Comparison of ENCODE assay signal across 8 cellular contexts in genomic region chr5:78008356-78008967, GRCh38.
DNase-seq lines count a peak whose midpoint lies in the region; ATAC-seq and TF ChIP-seq lines count a peak whose summit lies in the region.

No MANE protein-coding gene starts in this region.

- no peaks in the 10 kb centered on the region for H4K20me1 ChIP-seq in KMS-11 (ENCODE audit: insufficient read depth)
- H4K20me1 ChIP-seq in fibroblast of lung (ENCODE audit: control insufficient read depth, extremely low read depth, insufficient read depth, low read length): no peaks in the 10 kb centered on the region

- no peaks in the 10 kb centered on the region for H3K36me3 ChIP-seq in KMS-11 (ENCODE audit: insufficient read depth)
- H3K36me3 ChIP-seq in RWPE2 (ENCODE audit: low read depth): peaks cover under 1% of the 10 kb centered on the region; the same call in 1 of the 2 replicates
- no peaks in the 10 kb centered on the region for H3K36me3 ChIP-seq in fibroblast of lung (ENCODE audit: control insufficient read depth, insufficient read depth, low read length)
- no peaks in the 10 kb centered on the region for H3K36me3 ChIP-seq in psoas muscle (ENCODE audit: insufficient read depth in 1 of 2, low read depth in 1 of 2)

- ATAC-seq in RWPE2 (ENCODE audit: low read depth) (peak; percentile 78), psoas muscle (peak in 1 of 4 donors; percentile 48)

- intact Hi-C loops in psoas muscle (cut with DNase I): loop anchor here (2.0 to 10.0 kb wide), 3 partner anchors 362 to 444 kb away; no protein-coding TSS in a partner anchor

- peaks cover 20% of the 10 kb centered on the region for H3K4me1 ChIP-seq in KMS-11 (ENCODE audit: low read depth, poor library complexity, severe bottlenecking)
- no peaks in the 10 kb centered on the region for H3K4me1 ChIP-seq in RWPE2 (ENCODE audit: insufficient read depth, poor library complexity, severe bottlenecking)
- H3K4me1 ChIP-seq in fibroblast of lung (ENCODE audit: control insufficient read depth, extremely low read depth, insufficient read depth, low read length): peaks cover 6% of the 10 kb centered on the region
- no peaks in the 10 kb centered on the region for H3K4me1 ChIP-seq in psoas muscle

- H3K4me3 ChIP-seq in KMS-11 (IDR thresholded peaks at IDR 0.05; ENCODE audit: insufficient read depth, low read depth, low read length) (no peak overlapping the region), RWPE2 (ENCODE audit: severe bottlenecking) (no peak overlapping the region), fibroblast of lung (replicated peaks in 1 of 4; ENCODE audit: control extremely low read depth in 1 of 4, insufficient read depth in 1 of 4, low read depth in 3 of 4, low read length in 4 of 4) (no peak overlapping the region), psoas muscle (no peak overlapping the region)

- peak; percentile 91 for TF ChIP-seq CTCF in KMS-11 (conservative IDR thresholded peaks at IDR 0.05; ENCODE audit: low read depth, low read length)
- peak; percentile 99 for TF ChIP-seq CTCF in RWPE2 (IDR thresholded peaks at IDR 0.05; ENCODE audit: poor library complexity, severe bottlenecking)
- peak; percentile 83 to 87 for TF ChIP-seq CTCF in fibroblast of lung (conservative IDR thresholded peaks at IDR 0.05 in 1 of 2, IDR thresholded peaks at IDR 0.05 in 1 of 2; ENCODE audit: low read depth in 1 of 2, low read length in 2 of 2)
- peak; percentile 71 for TF ChIP-seq CTCF in psoas muscle (IDR thresholded peaks at IDR 0.05)

- H3K4me2 ChIP-seq in KMS-11 (no peak overlapping the region), fibroblast of lung (ENCODE audit: extremely low read depth, insufficient read depth, low read length) (no peak overlapping the region)

- H2AFZ ChIP-seq in KMS-11 (ENCODE audit: low read depth): no peak overlapping the region
- no peak overlapping the region for H2AFZ ChIP-seq in fibroblast of lung (ENCODE audit: low read length)

- H3K79me2 ChIP-seq in KMS-11 (ENCODE audit: insufficient read depth, low read depth) (no peaks in the 10 kb centered on the region), fibroblast of lung (ENCODE audit: control insufficient read depth, insufficient read depth, low read length) (no peaks in the 10 kb centered on the region)

- WGBS in psoas muscle, 3 donors: 39 to 76% (median 41%) methylated on average over 1 of the region's 1 CpG

- H3K27me3 ChIP-seq in KMS-11 (ENCODE audit: insufficient read depth, low read depth) (no peaks in the 10 kb centered on the region), RWPE2 (ENCODE audit: insufficient read depth, poor library complexity, severe bottlenecking) (no peaks in the 10 kb centered on the region), fibroblast of lung (ENCODE audit: control insufficient read depth, insufficient read depth, low read length) (no peaks in the 10 kb centered on the region), psoas muscle (ENCODE audit: insufficient read depth in 3 of 3, low read length in 2 of 3) (no peaks in the 10 kb centered on the region)

- H3K27ac ChIP-seq in KMS-11 (no peak overlapping the region), RWPE2 (ENCODE audit: poor library complexity, severe bottlenecking) (no peak overlapping the region), fibroblast of lung (ENCODE audit: insufficient read depth, low read length) (no peak overlapping the region), psoas muscle (no peak overlapping the region)

- H3K9ac ChIP-seq in KMS-11 (no peak overlapping the region), fibroblast of lung (ENCODE audit: insufficient read depth, low read length) (no peak overlapping the region)

- DNase-seq in Daoy (ENCODE audit: low read depth): peak; percentile 29
- DNase-seq in RWPE2 (ENCODE audit: low spot score): no peak
- DNase-seq in fibroblast of lung (ENCODE audit: low read depth in 2 of 2): peak; percentile 32 to 68
- no peak for DNase-seq in psoas muscle
- DNase-seq in germinal center (ENCODE audit: low spot score): no peak
- DNase-seq in activated T-cell treated with anti-CD3 and anti-CD28 coated beads, Interleukin-2, amount 50 U/mL, for 1 hour: no peak
- DNase-seq in UCSD-AML1 (lab: John Stamatoyannopoulos, UW; ENCODE audit: unreplicated experiment): no peak

- H3K9me3 ChIP-seq in RWPE2 (ENCODE audit: severe bottlenecking): no peaks in the 10 kb centered on the region
- H3K9me3 ChIP-seq in fibroblast of lung (ENCODE audit: control insufficient read depth, insufficient read depth, low read depth, low read length): no peaks in the 10 kb centered on the region
- no peaks in the 10 kb centered on the region for H3K9me3 ChIP-seq in psoas muscle

Comparison
In these comparisons a context has a peak if more than half of its experiments do, and no peak if none do; other contexts are left out.
1. DNase-seq: peak in Daoy (single experiment) and fibroblast of lung (2 of 2); none in RWPE2 (single experiment), psoas muscle (0 of 2), germinal center (single experiment), activated T-cell treated with anti-CD3 and anti-CD28 coated beads, Interleukin-2, amount 50 U/mL, for 1 hour (single experiment) and UCSD-AML1 (single experiment).
2. Peak in every context shown above with its lines, with median percentiles within 50 percentile points of each other: CTCF ChIP-seq.